ENCODE assay signal across 10 cellular contexts in the genomic region with DNA sequence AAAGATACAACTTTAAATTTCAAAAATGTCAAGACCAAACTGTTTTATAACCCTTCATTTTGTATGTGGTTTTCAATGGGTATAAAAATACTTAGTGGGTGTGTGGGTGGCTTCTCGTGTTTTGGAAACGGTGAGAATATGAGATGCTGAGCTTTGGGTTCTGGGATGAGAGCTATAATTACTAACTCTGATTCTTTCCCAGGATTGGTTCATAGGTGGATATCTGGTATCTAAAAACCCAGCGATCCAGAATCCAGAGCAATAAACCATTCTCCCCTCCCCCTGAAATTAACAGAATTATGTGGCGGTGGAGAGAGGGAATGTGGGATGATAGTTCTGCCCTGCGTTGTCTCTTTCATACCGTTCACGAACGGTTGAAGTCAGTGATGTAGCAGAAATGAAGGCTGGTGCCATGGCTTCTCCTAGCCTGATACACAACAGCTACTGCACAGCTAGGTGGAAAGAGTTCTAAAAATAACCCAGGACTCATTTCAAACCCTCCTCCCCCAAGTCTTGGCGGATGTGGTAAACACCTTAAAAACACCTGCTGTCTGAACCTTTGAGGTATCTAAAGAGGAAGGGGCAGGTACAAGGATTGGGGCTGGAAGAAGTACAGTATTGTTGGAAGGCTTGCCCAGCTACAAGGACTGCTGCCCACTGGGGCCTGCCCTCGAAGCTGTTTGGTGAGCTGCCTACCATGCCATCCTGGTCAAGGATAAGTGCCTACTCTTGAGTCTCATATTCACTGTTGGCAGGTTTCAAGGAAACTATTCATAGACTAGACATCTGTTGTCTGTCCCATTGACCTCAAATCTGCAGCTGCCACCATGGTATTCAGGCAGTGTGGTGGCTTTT. TPM values are rescaled to one million over a fixed set of nuclear protein-coding genes. Genes with fewer than 3 reads are reported as not detected.
DNase-seq lines count a peak whose midpoint lies in the region; ATAC-seq and TF ChIP-seq lines count a peak whose summit lies in the region.
"Had no signal": no experiment of that assay in that cellular context is flagged by ENCODE, and none has a peak within 500 bp of the region (broad histone marks: within the 10 kb centered on the region; RNA-seq: fewer than 3 reads in every experiment).

No MANE protein-coding gene starts in this region.

- no peak for TF ChIP-seq EP300 in esophagus muscularis mucosa (IDR thresholded peaks at IDR 0.05)

- H3K27ac ChIP-seq in effector memory CD4-positive, alpha-beta T cell (ENCODE audit: insufficient read depth, low read length, poor library complexity, severe bottlenecking), result peak overlapping the region; percentile 57
- H3K27ac ChIP-seq in thyroid gland, result no peak overlapping the region
- no peak overlapping the region for H3K27ac ChIP-seq in esophagus muscularis mucosa (replicated peaks in 1 of 4)
- H3K27ac ChIP-seq: A549, SK-N-MC had no signal

- H3K9me3 ChIP-seq in effector memory CD4-positive, alpha-beta T cell (ENCODE audit: control insufficient read depth, low read length), result no peaks in the 10 kb centered on the region
- no peaks in the 10 kb centered on the region for H3K9me3 ChIP-seq in thyroid gland
- no peaks in the 10 kb centered on the region for H3K9me3 ChIP-seq in esophagus muscularis mucosa
- H3K9me3 ChIP-seq: A549 had no signal

- H3K4me1 ChIP-seq in effector memory CD4-positive, alpha-beta T cell (ENCODE audit: control insufficient read depth, insufficient read depth, low read length, poor library complexity, severe bottlenecking), result peaks cover 36% of the 10 kb centered on the region
- peaks cover 0 to 7% of the 10 kb centered on the region in 2 donors for H3K4me1 ChIP-seq in thyroid gland
- H3K4me1 ChIP-seq in esophagus muscularis mucosa, result peaks cover 0 to 15% (median 9%) of the 10 kb centered on the region in 4 donors
- H3K4me1 ChIP-seq: A549 had no signal

- TF ChIP-seq POLR2A in thyroid gland (IDR thresholded peaks at IDR 0.05) (no peak), esophagus muscularis mucosa (IDR thresholded peaks at IDR 0.05; ENCODE audit: low read depth) (no peak)

- WGBS in thyroid gland, 2 donors, result 63 to 66% methylated on average over 10 of the region's 10 CpGs
- 84% methylated on average over 10 of the region's 10 CpGs for WGBS in esophagus muscularis mucosa

- DNase-seq in NCI-H748 (lab: John Stamatoyannopoulos, UW; ENCODE audit: unreplicated experiment), result peak; percentile 13
- DNase-seq in NCI-H748 treated with DMSO at 0.1 percent for 48 hours (lab: John Stamatoyannopoulos, UW), result no peak
- DNase-seq in T-helper 22 cell (ENCODE audit: low read depth), result peak; percentile 50
- peak; percentile 34 to 53 (median 50) for DNase-seq in effector memory CD4-positive, alpha-beta T cell
- peak; percentile 68 to 72 for DNase-seq in thyroid gland
- DNase-seq in mucosa of gallbladder (ENCODE audit: low spot score), result no peak
- DNase-seq in esophagus muscularis mucosa (ENCODE audit: extremely low spot score), result no peak

- intact Hi-C loops in thyroid gland (cut with DNase I) (loop anchor here (5.0 kb wide), 1 partner anchor 42 kb away; no protein-coding TSS in a partner anchor), esophagus muscularis mucosa (cut with DNase I) (loop anchor here (5.0 kb wide), 1 partner anchor 42 kb away; no protein-coding TSS in a partner anchor)

- ATAC-seq in HG03342 (IDR thresholded peaks at IDR 0.05; ENCODE audit: unreplicated experiment), result peak; percentile 92
- ATAC-seq: A549 had no signal

- TF ChIP-seq CTCF in thyroid gland (IDR thresholded peaks at IDR 0.05), result no peak
- no peak for TF ChIP-seq CTCF in esophagus muscularis mucosa (IDR thresholded peaks at IDR 0.05)

- peaks cover 9% of the 10 kb centered on the region for H3K36me3 ChIP-seq in effector memory CD4-positive, alpha-beta T cell (ENCODE audit: control insufficient read depth, insufficient read depth, low read length)
- no peaks in the 10 kb centered on the region for H3K36me3 ChIP-seq in thyroid gland
- peaks cover 11 to 29% (median 26%) of the 10 kb centered on the region in 4 donors for H3K36me3 ChIP-seq in esophagus muscularis mucosa

- H3K27me3 ChIP-seq in effector memory CD4-positive, alpha-beta T cell (replicated peaks; ENCODE audit: control insufficient read depth, insufficient read depth, low read length, poor library complexity, severe bottlenecking), result no peaks in the 10 kb centered on the region
- H3K27me3 ChIP-seq in thyroid gland (no peaks in the 10 kb centered on the region), esophagus muscularis mucosa (no peaks in the 10 kb centered on the region)

- peak overlapping the region; percentile 31 for H3K4me3 ChIP-seq in effector memory CD4-positive, alpha-beta T cell (ENCODE audit: insufficient read depth, low read depth, low read length, poor library complexity, severe bottlenecking)
- no peak overlapping the region for H3K4me3 ChIP-seq in thyroid gland (replicated peaks in 1 of 3)
- H3K4me3 ChIP-seq in esophagus muscularis mucosa, result no peak overlapping the region
- H3K4me3 ChIP-seq: A549, SK-N-MC had no signal

RNA-seq across cellular contexts. Expression of a gene that starts 44.5 kb away (rescaled TPM):
- total RNA-seq in thyroid gland (100 to 1,000 TPM in 1 of 4 donors, 10 to 100 TPM in 3; 39.6 to 207 (median 69.1) TPM), mucosa of gallbladder (64.0 TPM), esophagus muscularis mucosa (100 to 1,000 TPM in 1 of 4 donors, 10 to 100 TPM in 3; 74.1 to 144 (median 86.9) TPM)

Comparison
In these comparisons a context has a peak if more than half of its experiments do, and no peak if none do; other contexts are left out.
1. DNase-seq: peak in NCI-H748 (single experiment), T-helper 22 cell (single experiment), effector memory CD4-positive, alpha-beta T cell (3 of 3) and thyroid gland (2 of 2); none in NCI-H748 treated with DMSO at 0.1 percent for 48 hours (single experiment), mucosa of gallbladder (single experiment) and esophagus muscularis mucosa (single experiment).